In genomic region chr4:70839537-70840093, GRCh38 we compare ENCODE assay signal across 8 cellular contexts. TPM values are rescaled to one million over a fixed set of nuclear protein-coding genes. Genes with fewer than 3 reads are reported as not detected.
DNase-seq lines count a peak whose midpoint lies in the region; FAIRE-seq and TF ChIP-seq lines count a peak whose summit lies in the region.

Gene GRSF1, minus strand, starts transcription at chr4:70839890. Its CDS starts 63 bp downstream, at chr4:70839827.

- peak within 1 kb of the TSS; percentile 63 for H4K5ac ChIP-seq in H9 (ENCODE audit: insufficient read length, low read depth, low read length)

- peak within 1 kb of the TSS; percentile 87 for H3K18ac ChIP-seq in H9 (ENCODE audit: insufficient read length, low read depth, low read length)

- no peak within 1 kb of the TSS for H2BK120ac ChIP-seq in H9 (ENCODE audit: low read depth, low read length, poor library complexity, severe bottlenecking)

- TF ChIP-seq CTCF in H9 (conservative IDR thresholded peaks at IDR 0.05): 0 out of 3 replicates have a peak, but pooled peaks have one; percentile 10
- peak; percentile 15 for TF ChIP-seq CTCF in neutrophil (IDR thresholded peaks at IDR 0.05)
- TF ChIP-seq CTCF in subcutaneous adipose tissue (IDR thresholded peaks at IDR 0.05; ENCODE audit: low read depth): no peak

- no peak within 1 kb of the TSS for H4K8ac ChIP-seq in H9 (replicated peaks; ENCODE audit: insufficient read length, low read depth, low read length)

- H3K27ac ChIP-seq in H9 (ENCODE audit: insufficient read length, low read depth, low read length) (no peak within 1 kb of the TSS), SJSA1 (peak within 1 kb of the TSS; percentile 54), neutrophil (peak within 1 kb of the TSS; percentile 85)

- H3K79me2 ChIP-seq in H9 (ENCODE audit: insufficient read depth, low read length): peaks cover 33% of the 10 kb centered on the region

- H2BK15ac ChIP-seq in H9 (ENCODE audit: low read depth, low read length): no peak within 1 kb of the TSS

- H3K4me2 ChIP-seq in H9 (ENCODE audit: insufficient read depth, insufficient read length, low read length): peak within 1 kb of the TSS; percentile 90

- H2AK5ac ChIP-seq in H9 (ENCODE audit: insufficient read length, low read length): no peak within 1 kb of the TSS

- H2BK20ac ChIP-seq in H9 (ENCODE audit: low read depth, low read length, poor library complexity, severe bottlenecking): no peak within 1 kb of the TSS

- no CpG with 5 or more reads among the region's 59 CpGs for WGBS in H9 (ENCODE audit: extremely low coverage, insufficient read length, low lambda C conversion rate)

- no peak within 1 kb of the TSS for H4K91ac ChIP-seq in H9 (ENCODE audit: insufficient read length, low read depth, low read length)

- H3K36me3 Mint-ChIP-seq in H9 (ENCODE audit: insufficient read depth in 1 of 3, low read depth in 3 of 3): peaks cover 13 to 22% (median 16%) of the 10 kb centered on the region in 3 experiments

- no peaks in the 10 kb centered on the region for H3K79me1 ChIP-seq in H9 (ENCODE audit: insufficient read depth, low read depth, low read length, poor library complexity, severe bottlenecking)

- H3K27me3 ChIP-seq in H9 (ENCODE audit: insufficient read depth, low read length): no peaks in the 10 kb centered on the region
- H3K27me3 ChIP-seq in MG63: no peaks in the 10 kb centered on the region
- H3K27me3 ChIP-seq in SJSA1 (replicated peaks): no peaks in the 10 kb centered on the region
- H3K27me3 ChIP-seq in neutrophil: no peaks in the 10 kb centered on the region

- H3K4me1 ChIP-seq in H9 (ENCODE audit: insufficient read depth, low read length) (0 out of 2 replicates have a peak, but pooled peaks cover 3% of the 10 kb centered on the region), SJSA1 (replicated peaks) (no peaks in the 10 kb centered on the region; the same call in 1 of the 2 replicates), neutrophil (ENCODE audit: control insufficient read depth in 1 of 2, insufficient read depth in 1 of 2, low read depth in 1 of 2, low read length in 1 of 2) (peaks cover 11% of the 10 kb centered on the region in 2 experiments)

- no peak for FAIRE-seq in frontal cortex (lab: Jason Lieb, UNC)

- no peak within 1 kb of the TSS for H3T11ph ChIP-seq in H9 (ENCODE audit: low read length)

- peak within 1 kb of the TSS; percentile 95 for H3K14ac ChIP-seq in H9 (ENCODE audit: insufficient read depth, low read length)

- no peaks in the 10 kb centered on the region; the same call in 1 of the 2 replicates for H3K27me3 Mint-ChIP-seq in H9 (ENCODE audit: low read depth)

- H3K4me1 Mint-ChIP-seq in H9: peaks cover 17 to 22% of the 10 kb centered on the region in 2 experiments

- H2BK5ac ChIP-seq in H9 (ENCODE audit: insufficient read length, low read length): no peak within 1 kb of the TSS

- peak within 1 kb of the TSS; percentile 96 to 99 for H3K4me3 Mint-ChIP-seq in H9

- no peak within 1 kb of the TSS for H3K56ac ChIP-seq in H9 (ENCODE audit: insufficient read length, low read depth, low read length)

- no peak within 1 kb of the TSS for H2BK12ac ChIP-seq in H9 (ENCODE audit: insufficient read length, low read depth, low read length)

- H3K36me3 ChIP-seq in MG63 (peaks cover 14% of the 10 kb centered on the region; the same call in 1 of the 2 replicates), SJSA1 (peaks cover 27% of the 10 kb centered on the region), neutrophil (peaks cover 5% of the 10 kb centered on the region)

- H3K9me3 ChIP-seq in H9 (ENCODE audit: control insufficient read depth, low read depth, low read length) (no peaks in the 10 kb centered on the region), MG63 (no peaks in the 10 kb centered on the region), SJSA1 (replicated peaks) (no peaks in the 10 kb centered on the region; the same call in 1 of the 2 replicates), neutrophil (no peaks in the 10 kb centered on the region)

- no peaks in the 10 kb centered on the region for H4K20me1 ChIP-seq in H9 (ENCODE audit: control insufficient read depth, insufficient read depth, insufficient read length)

- peak within 1 kb of the TSS; percentile 92 to 99 (median 98) for H3K27ac Mint-ChIP-seq in H9

- no peak within 1 kb of the TSS; the same call in 1 of the 2 replicates for H3K4ac ChIP-seq in H9 (ENCODE audit: low read depth, low read length)

- peaks cover 6% of the 10 kb centered on the region for H3K23me2 ChIP-seq in H9 (ENCODE audit: insufficient read length, low read depth, low read length, poor library complexity, severe bottlenecking)

- H3K4me3 ChIP-seq in MG63: peak within 1 kb of the TSS; percentile 66
- peak within 1 kb of the TSS; percentile 97 for H3K4me3 ChIP-seq in SJSA1
- H3K4me3 ChIP-seq in neutrophil (ENCODE audit: low read depth in 1 of 2, low read length in 1 of 2): peak within 1 kb of the TSS; percentile 80 to 83

- no peak within 1 kb of the TSS for H3K23ac ChIP-seq in H9 (ENCODE audit: insufficient read length, low read depth, low read length)

- no peak within 1 kb of the TSS for H2AFZ ChIP-seq in H9 (ENCODE audit: low read length)

- no peaks in the 10 kb centered on the region for H3K9me3 Mint-ChIP-seq in H9

- H3K9ac ChIP-seq in H9 (ENCODE audit: extremely low read depth, insufficient read length, low read length): peak within 1 kb of the TSS; percentile 91

- DNase-seq in GM03348 (ENCODE audit: low spot score) (peak; percentile 98), H9 (peak; percentile 92), MG63 (peak; percentile 88), SJSA1 (ENCODE audit: low read depth in 1 of 2, low spot score in 2 of 2) (peak; percentile 85 to 96), frontal cortex (ENCODE audit: low spot score in 2 of 2) (peak; percentile 89 to 90)
- DNase-seq in activated naive CD4-positive, alpha-beta T cell (lab: John Stamatoyannopoulos, UW): peak; percentile 72 to 94 (median 86)

RNA-seq across cellular contexts. Expression of gene GRSF1, which starts in this region (rescaled TPM):
- 103 and 108 TPM in 2 replicates for total RNA-seq in H9 (2021)
- total RNA-seq in MG63 (2014; rRNA removed; shearing (Covaris generic); ENCODE audit: low replicate concordance): 81.3 and 114 TPM in 2 replicates
- 82.1 and 100 TPM in 2 replicates for total RNA-seq in SJSA1 (2014; rRNA removed; shearing (Covaris generic))
- total RNA-seq in frontal cortex: 47.3 TPM
- 10 to 100 TPM; 52.2 to 71.6 (median 56.3) TPM for total RNA-seq in subcutaneous adipose tissue
